ENCODE assay signal across 2 cellular contexts in the genomic region with DNA sequence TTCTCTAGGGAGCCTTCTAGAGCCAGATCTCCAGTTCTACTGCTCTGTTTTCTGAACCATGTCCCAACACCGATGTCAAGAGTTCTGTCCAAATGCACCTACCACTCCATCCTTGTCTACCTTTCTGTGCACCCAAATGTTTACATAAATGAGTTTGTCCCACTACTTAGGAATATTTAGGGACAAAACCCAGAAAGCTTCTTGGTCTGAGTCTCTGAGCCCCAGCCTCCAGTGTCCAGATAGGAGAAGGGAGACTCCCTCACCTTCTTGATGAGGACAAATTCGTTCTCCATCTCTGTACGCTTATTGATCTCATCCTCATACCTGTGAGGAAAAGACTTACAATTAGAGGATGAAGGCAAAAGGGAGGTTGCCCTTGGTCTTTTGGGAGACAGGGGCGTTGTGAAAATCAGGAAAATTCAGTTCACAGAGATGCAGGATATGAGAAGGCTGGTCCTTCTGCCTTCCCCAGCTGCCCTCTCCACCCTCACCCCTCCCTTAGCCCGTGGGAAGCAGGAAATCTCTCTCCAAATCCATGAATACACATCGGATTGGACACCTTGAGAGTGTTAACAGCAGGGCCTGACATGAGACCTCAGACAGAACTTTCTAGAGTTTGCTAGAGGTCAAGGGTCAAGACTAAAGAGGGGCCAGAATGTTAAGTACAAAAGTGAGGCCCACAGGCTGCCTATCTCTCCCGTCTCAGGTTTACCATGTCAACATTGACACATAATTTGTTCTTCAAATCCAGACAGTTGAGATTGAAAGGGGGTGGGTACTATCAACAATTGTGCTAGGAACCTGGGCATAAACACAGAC.
TF ChIP-seq lines count a peak whose summit lies in the region.

No MANE protein-coding gene starts in this region.

TF ChIP-seq in A549, 52 proteins besides CTCF, POLR2A, EP300 and RAD21:
- TF ChIP-seq JUN (IDR thresholded peaks at IDR 0.05) (no peak; a peak in 2 of 5 replicates), SREBF2 (IDR thresholded peaks at IDR 0.05) (no peak), TP53 (CRISPR knock-in tag; IDR thresholded peaks at IDR 0.05) (no peak), JUNB (IDR thresholded peaks at IDR 0.05) (no peak), ZNF302 (CRISPR knock-in tag; IDR thresholded peaks at IDR 0.05) (no peak)

TF ChIP-seq in IMR-90, 13 proteins besides CTCF, POLR2A, EP300 and RAD21:
- TF ChIP-seq, protein P1, sequence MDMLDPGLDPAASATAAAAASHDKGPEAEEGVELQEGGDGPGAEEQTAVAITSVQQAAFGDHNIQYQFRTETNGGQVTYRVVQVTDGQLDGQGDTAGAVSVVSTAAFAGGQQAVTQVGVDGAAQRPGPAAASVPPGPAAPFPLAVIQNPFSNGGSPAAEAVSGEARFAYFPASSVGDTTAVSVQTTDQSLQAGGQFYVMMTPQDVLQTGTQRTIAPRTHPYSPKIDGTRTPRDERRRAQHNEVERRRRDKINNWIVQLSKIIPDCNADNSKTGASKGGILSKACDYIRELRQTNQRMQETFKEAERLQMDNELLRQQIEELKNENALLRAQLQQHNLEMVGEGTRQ (IDR thresholded peaks at IDR 0.05; ENCODE audit: low read depth, low read length): no peak
- TF ChIP-seq CHD1 (IDR thresholded peaks at IDR 0.05; ENCODE audit: low read depth, low read length) (no peak), FOS (IDR thresholded peaks at IDR 0.05; ENCODE audit: low read depth, low read length) (no peak), BHLHE40 (IDR thresholded peaks at IDR 0.05; ENCODE audit: low read depth, low read length) (no peak), NFE2L2 (IDR thresholded peaks at IDR 0.05; ENCODE audit: low read depth, low read length) (no peak), RCOR1 (IDR thresholded peaks at IDR 0.05; ENCODE audit: insufficient replicate concordance, low read length) (no peak)
